In the genomic region with DNA sequence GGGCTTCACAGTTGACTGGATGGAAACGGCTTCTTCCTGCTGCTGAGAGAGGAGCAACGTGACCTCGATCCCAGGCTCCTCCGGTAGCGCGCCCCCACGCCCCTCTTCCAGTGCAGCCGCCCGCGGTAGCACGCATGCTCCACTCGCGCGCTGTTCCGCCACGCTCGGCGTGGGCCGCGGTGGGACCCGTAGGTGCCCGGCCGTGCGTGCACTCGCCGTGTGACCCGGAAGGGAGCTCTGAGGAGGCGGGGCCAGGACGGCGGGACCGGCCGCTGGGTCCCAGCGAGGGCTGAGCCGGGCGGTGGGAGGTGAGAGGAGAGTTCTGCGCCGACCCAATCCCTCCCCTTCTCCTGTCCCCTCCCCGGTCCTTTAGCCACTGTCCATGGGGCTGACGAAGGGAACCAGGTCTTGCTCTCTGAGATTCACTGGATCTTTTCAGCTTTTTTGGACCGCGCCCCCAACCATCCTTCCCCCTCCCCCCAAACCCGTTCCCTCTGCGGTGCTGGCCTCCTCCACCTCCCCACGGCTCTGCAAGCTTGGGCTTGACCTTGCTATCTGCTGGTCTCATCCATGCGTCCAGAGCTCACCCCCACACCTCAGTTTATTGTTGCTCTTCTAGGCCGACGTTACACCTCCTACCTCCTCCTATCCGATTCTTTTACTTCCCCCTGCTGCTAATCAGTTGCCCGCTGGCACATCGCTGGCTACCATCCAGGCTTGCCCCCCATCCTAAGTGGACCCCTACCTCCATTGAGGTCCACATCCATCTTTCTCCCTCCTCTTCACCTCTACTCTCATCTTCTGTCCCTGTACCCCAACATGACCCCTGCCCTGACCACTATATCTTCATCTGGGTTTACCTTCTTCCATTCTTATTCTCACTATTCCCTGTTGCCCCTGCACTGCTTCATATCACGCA, we compare ENCODE assay signal across 8 cellular contexts. TPM values are rescaled to one million over a fixed set of nuclear protein-coding genes. Genes with fewer than 3 reads are reported as not detected.
DNase-seq lines count a peak whose midpoint lies in the region; ATAC-seq and TF ChIP-seq lines count a peak whose summit lies in the region.

A gene (plus strand): TSS at position 255 of the 919 bp plus-strand sequence. CDS start 2,115 bp downstream, outside the sequence.

- intact Hi-C loops in lower leg skin (cut with DNase I; ENCODE audit: low total_unique reads), result no loop called here

- no peak for TF ChIP-seq POLR2A in lower leg skin (IDR thresholded peaks at IDR 0.05)

- H3K27me3 ChIP-seq in duodenal mucosa (ENCODE audit: control insufficient read depth in 1 of 2, insufficient read depth in 2 of 2, low read length in 2 of 2), result no peaks in the 10 kb centered on the region

- H3K9ac ChIP-seq in duodenal mucosa (ENCODE audit: low read depth in 1 of 2, low read length in 2 of 2), result peak within 1 kb of the TSS; percentile 61 to 72

- peaks cover 25 to 47% of the 10 kb centered on the region in 2 donors for H3K36me3 ChIP-seq in duodenal mucosa (ENCODE audit: control insufficient read depth in 1 of 2, insufficient read depth in 2 of 2, low read length in 2 of 2)

- H3K4me3 ChIP-seq in duodenal mucosa (ENCODE audit: low read depth in 1 of 2, low read length in 2 of 2) (peak within 1 kb of the TSS; percentile 92), lower leg skin (ENCODE audit: low read depth, poor library complexity, severe bottlenecking) (peak within 1 kb of the TSS; percentile 44)

- H3K27ac ChIP-seq in duodenal mucosa (ENCODE audit: low read depth, low read length), result peak within 1 kb of the TSS; percentile 22

- peaks cover 17 to 18% of the 10 kb centered on the region in 2 donors for H3K4me1 ChIP-seq in duodenal mucosa (ENCODE audit: control insufficient read depth in 1 of 2, insufficient read depth in 2 of 2, low read length in 2 of 2)

- ATAC-seq in GM18867 (IDR thresholded peaks at IDR 0.05; ENCODE audit: unreplicated experiment) (peak; percentile 91), HG03103 (IDR thresholded peaks at IDR 0.05; ENCODE audit: low read depth, unreplicated experiment) (peak; percentile 77)

- no peak for TF ChIP-seq CTCF in lower leg skin (IDR thresholded peaks at IDR 0.05)

- 1% methylated on average over 36 to 46 of the region's 51 CpGs for WGBS in lower leg skin, 2 donors

- H3K9me3 ChIP-seq in duodenal mucosa (ENCODE audit: control insufficient read depth in 1 of 2, low read length in 2 of 2), result no peaks in the 10 kb centered on the region

- DNase-seq in AG08395 (ENCODE audit: low spot score), result peak; percentile 85
- DNase-seq in NCI-H748 treated with DMSO at 0.1 percent for 48 hours (lab: John Stamatoyannopoulos, UW), result peak; percentile 55
- DNase-seq in activated CD4-positive, alpha-beta T cell treated with anti-CD3 and anti-CD28 coated beads, Interleukin-2, amount 50 U/mL, for 48 hours, result peak; percentile 85 to 87
- peak; percentile 74 to 96 for DNase-seq in lower leg skin (ENCODE audit: low spot score in 2 of 2)
- DNase-seq in stimulated activated CD4-positive, alpha-beta T cell treated with anti-CD3 and anti-CD28 coated beads, Interleukin-4, amount 100 ng/mL, for 24 hours, result peak; percentile 79

RNA-seq across cellular contexts. Expression of the gene that starts here (rescaled TPM):
- total RNA-seq in lower leg skin, result 10 to 100 TPM; 38.7 to 64.4 (median 47.4) TPM

Comparison
In these comparisons a context has a peak if more than half of its experiments do, and no peak if none do; other contexts are left out.
1. Peak in every context shown above with its lines: DNase-seq, ATAC-seq, H3K4me3 ChIP-seq and H3K27ac ChIP-seq.